18 cellular contexts compared by ENCODE assay signal in genomic region chr6:15709665-15710269, GRCh38.
"Had no signal": no experiment of that assay in that cellular context is flagged by ENCODE, and none has a peak within 500 bp of the region (broad histone marks: within the 10 kb centered on the region; RNA-seq: fewer than 3 reads in every experiment).

No MANE protein-coding gene starts in this region.

- DNase-seq: dermis blood vessel endothelial cell; esophagus squamous epithelium; foreskin fibroblast; glutamatergic neuron; islet precursor cell; mammary epithelial cell; naive thymus-derived CD4-positive, alpha-beta T cell; nephron progenitor cell; psoas muscle; retina; right lobe of liver; spleen; stimulated activated CD4-positive, alpha-beta T cell treated with anti-CD3 and anti-CD28 coated beads, Interleukin-15, amount 100 ng/mL, for 24 hours; stimulated activated CD4-positive, alpha-beta T cell treated with anti-CD3 and anti-CD28 coated beads, Interleukin-1b, Interleukin-23, amount 100 ng/mL, for 48 hours; stimulated activated CD4-positive, alpha-beta T cell treated with anti-CD3 and anti-CD28 coated beads, Interleukin-4, amount 100 ng/mL, for 24 hours; stimulated activated naive B cell treated with anti-CD40 and anti-IgM and Interleukin-4, amounts not matched to agents 10 μg/mL and 1 μg/mL and 100 μg/mL, for 72 hours; stimulated activated naive CD8-positive, alpha-beta T cell treated with anti-CD3 and anti-CD28 coated beads, Interleukin-15, amount 100 ng/mL, for 72 hours; testis had no signal
